Comparison of ENCODE assay signal across 9 cellular contexts in the genomic region with DNA sequence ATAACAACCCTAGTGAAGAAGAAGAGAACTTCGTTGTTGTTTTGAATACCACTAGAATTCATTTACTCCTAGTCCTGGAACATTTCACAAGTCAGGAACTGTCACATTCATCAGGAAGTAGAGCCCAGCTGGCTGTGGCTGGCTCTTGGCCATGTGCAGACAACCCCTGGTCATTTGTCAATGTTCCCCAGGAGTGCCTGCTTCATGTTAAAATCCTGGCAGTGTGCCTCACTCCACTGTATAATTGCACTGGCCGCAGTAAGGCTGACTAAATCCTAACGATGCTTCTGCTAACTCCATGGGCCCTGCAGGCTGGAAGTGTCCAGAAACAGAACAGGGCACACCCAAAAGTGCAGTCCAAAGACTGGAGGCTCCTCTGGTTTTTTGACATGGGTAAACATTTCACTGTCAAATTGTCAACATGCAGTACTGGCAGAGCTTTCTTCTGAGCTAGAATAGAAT. TPM values are rescaled to one million over a fixed set of nuclear protein-coding genes. Genes with fewer than 3 reads are reported as not detected.
DNase-seq lines count a peak whose midpoint lies in the region; ATAC-seq lines count a peak whose summit lies in the region.
"Had no signal": no experiment of that assay in that cellular context is flagged by ENCODE, and none has a peak within 500 bp of the region (broad histone marks: within the 10 kb centered on the region; RNA-seq: fewer than 3 reads in every experiment).

No MANE protein-coding gene starts in this region.

- H3K9me3 Mint-ChIP-seq in stimulated activated effector memory CD8-positive, alpha-beta T cell treated with anti-CD3 and anti-CD28 coated beads, Interleukin-12 subunit alpha, Interleukin-12 subunit beta, amount 100 ng/mL, for 72 hours: no peaks in the 10 kb centered on the region

- H3K27ac Mint-ChIP-seq in stimulated activated effector memory CD8-positive, alpha-beta T cell treated with anti-CD3 and anti-CD28 coated beads, Interleukin-12 subunit alpha, Interleukin-12 subunit beta, amount 100 ng/mL, for 72 hours: no peak overlapping the region

- peak; percentile 9 for DNase-seq in DMS79 treated with DMSO at 0.1 percent for 48 hours (lab: John Stamatoyannopoulos, UW)
- DNase-seq in NCI-H774 (lab: John Stamatoyannopoulos, UW): peak; percentile 85
- DNase-seq in fibroblast of the conjunctiva (ENCODE audit: low read depth): peak; percentile 72
- peak; percentile 65 for DNase-seq in pulmonary artery endothelial cell (ENCODE audit: low read depth, low spot score)
- DNase-seq in stimulated activated effector memory CD8-positive, alpha-beta T cell treated with anti-CD3 and anti-CD28 coated beads, Interleukin-12 subunit alpha, Interleukin-12 subunit beta, amount 100 ng/mL, for 72 hours (ENCODE audit: low spot score in 2 of 2): no peak
- DNase-seq in inferior parietal cortex (ENCODE audit: extremely low spot score): no peak

- no peaks in the 10 kb centered on the region for H3K4me1 Mint-ChIP-seq in stimulated activated effector memory CD8-positive, alpha-beta T cell treated with anti-CD3 and anti-CD28 coated beads, Interleukin-12 subunit alpha, Interleukin-12 subunit beta, amount 100 ng/mL, for 72 hours

- H3K36me3 Mint-ChIP-seq in stimulated activated effector memory CD8-positive, alpha-beta T cell treated with anti-CD3 and anti-CD28 coated beads, Interleukin-12 subunit alpha, Interleukin-12 subunit beta, amount 100 ng/mL, for 72 hours: no peaks in the 10 kb centered on the region

- H3K4me3 Mint-ChIP-seq in stimulated activated effector memory CD8-positive, alpha-beta T cell treated with anti-CD3 and anti-CD28 coated beads, Interleukin-12 subunit alpha, Interleukin-12 subunit beta, amount 100 ng/mL, for 72 hours: no peak overlapping the region

- no peak for ATAC-seq in stimulated activated effector memory CD8-positive, alpha-beta T cell treated with anti-CD3 and anti-CD28 coated beads, Interleukin-12 subunit alpha, Interleukin-12 subunit beta, amount 100 ng/mL, for 72 hours
- ATAC-seq in HG02798 (IDR thresholded peaks at IDR 0.05; ENCODE audit: poor library complexity, unreplicated experiment): no peak
- no peak for ATAC-seq in HG03565 (IDR thresholded peaks at IDR 0.05; ENCODE audit: unreplicated experiment)

RNA-seq across cellular contexts. Expression of a gene that starts 41.5 kb away (rescaled TPM):
- total RNA-seq in pulmonary artery endothelial cell: not detected in 2 replicates
- total RNA-seq: SJSA1 had no signal

Comparison
In these comparisons a context has a peak if more than half of its experiments do, and no peak if none do; other contexts are left out.
1. DNase-seq: peak in DMS79 treated with DMSO at 0.1 percent for 48 hours (single experiment), NCI-H774 (single experiment), fibroblast of the conjunctiva (single experiment) and pulmonary artery endothelial cell (single experiment); none in stimulated activated effector memory CD8-positive, alpha-beta T cell treated with anti-CD3 and anti-CD28 coated beads, Interleukin-12 subunit alpha, Interleukin-12 subunit beta, amount 100 ng/mL, for 72 hours (0 of 2) and inferior parietal cortex (single experiment).